1 cellular context compared by ENCODE assay signal in genomic region chr5:138448481-138449398, GRCh38.
TF ChIP-seq lines count a peak whose summit lies in the region.

No MANE protein-coding gene starts in this region.

TF ChIP-seq in HCT116, 20 proteins besides CTCF, POLR2A, EP300 and RAD21 (continued from another document):
- TF ChIP-seq JUND (IDR thresholded peaks at IDR 0.05) (no peak), EGR1 (IDR thresholded peaks at IDR 0.05; ENCODE audit: low read depth) (no peak), SRF (IDR thresholded peaks at IDR 0.05; ENCODE audit: low read depth) (no peak)
